In the genomic region with DNA sequence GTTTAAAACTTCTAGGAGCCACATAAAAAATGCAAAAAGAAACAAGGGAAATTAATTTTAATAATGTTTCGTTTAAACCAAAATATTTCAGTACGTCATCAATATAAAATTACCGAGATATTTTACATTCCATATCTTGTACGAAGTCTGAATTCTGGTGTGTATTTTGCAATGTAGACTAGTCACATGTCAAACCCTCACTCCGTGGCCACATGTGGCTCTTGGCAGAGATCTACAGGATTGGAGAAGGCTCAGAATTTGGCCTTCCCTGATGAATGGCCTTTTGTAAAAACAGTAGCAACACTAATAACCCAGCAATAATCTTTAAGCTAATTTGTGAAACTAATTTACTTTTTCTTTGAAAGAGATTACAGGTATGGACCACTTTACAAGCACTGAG, we compare ENCODE assay signal across 21 cellular contexts.
A peak's percentile ranks its signal among the peaks of the same experiment; 100 is the strongest.
DNase-seq lines count a peak whose midpoint lies in the region; ATAC-seq and TF ChIP-seq lines count a peak whose summit lies in the region.
"Had no signal": no experiment of that assay in that cellular context is flagged by ENCODE, and none has a peak within 500 bp of the region (broad histone marks: within the 10 kb centered on the region; RNA-seq: fewer than 3 reads in every experiment).

No MANE protein-coding gene starts in this region.

- H3K36me3 Mint-ChIP-seq in WTC11 = peaks cover 19% of the 10 kb centered on the region

- peaks cover 7% of the 10 kb centered on the region for H3K9me3 Mint-ChIP-seq in WTC11
- H3K9me3 Mint-ChIP-seq: activated T-helper 17 cell treated with anti-CD3 and anti-CD28 coated beads, Interleukin-2, amount 50 U/mL, for 72 hours; HFFc6; stimulated activated naive CD8-positive, alpha-beta T cell treated with anti-CD3 and anti-CD28 coated beads, Interleukin-15, Interleukin-2, amounts not matched to agents 100 ng/mL and 50 ng/mL, for 24 hours had no signal

- no peak for TF ChIP-seq CTCF in WTC11 (IDR thresholded peaks at IDR 0.05)
- TF ChIP-seq CTCF in fibroblast of mammary gland (conservative IDR thresholded peaks at IDR 0.05; ENCODE audit: control insufficient read depth, insufficient read depth, low read depth, low read length) = no peak
- TF ChIP-seq CTCF in GM10248 (IDR thresholded peaks at IDR 0.05; ENCODE audit: control extremely low read depth, extremely low read depth, low read depth, missing control alignments) = no peak

- CTCF ChIA-PET in WTC11 (lab: Charles Lee) = no interaction called here
- CTCF ChIA-PET in GM10248 (lab: Yijun Ruan, JAX) = interaction anchor here (1.1 to 1.4 kb wide), 2 partner anchors 12 to 14 kb away, joined by 3 read pairs; no protein-coding TSS in a partner anchor

- no peaks in the 10 kb centered on the region for H3K27me3 Mint-ChIP-seq in WTC11 (ENCODE audit: low read depth)
- H3K27me3 Mint-ChIP-seq: activated CD4-positive, alpha-beta T cell treated with anti-CD3 and anti-CD28 coated beads for 36 hours; activated T-helper 17 cell treated with anti-CD3 and anti-CD28 coated beads, Interleukin-2, amount 50 U/mL, for 72 hours; B cell; stimulated activated naive CD8-positive, alpha-beta T cell treated with anti-CD3 and anti-CD28 coated beads, Interleukin-15, Interleukin-2, amounts not matched to agents 100 ng/mL and 50 ng/mL, for 24 hours had no signal

- no peak overlapping the region for H3K4me3 ChIP-seq in fibroblast of mammary gland (ENCODE audit: control insufficient read depth, low read depth, low read length)
- H3K4me3 ChIP-seq: PC-9 had no signal

- H3K4me1 Mint-ChIP-seq in WTC11 = peaks cover 24% of the 10 kb centered on the region
- H3K4me1 Mint-ChIP-seq: activated CD4-positive, alpha-beta T cell treated with anti-CD3 and anti-CD28 coated beads for 36 hours; activated T-helper 17 cell treated with anti-CD3 and anti-CD28 coated beads, Interleukin-2, amount 50 U/mL, for 72 hours; B cell had no signal

- H3K4me3 Mint-ChIP-seq in WTC11 = no peak overlapping the region
- H3K4me3 Mint-ChIP-seq: activated CD4-positive, alpha-beta T cell treated with anti-CD3 and anti-CD28 coated beads for 36 hours; activated T-helper 17 cell treated with anti-CD3 and anti-CD28 coated beads, Interleukin-2, amount 50 U/mL, for 72 hours; B cell; HFFc6; stimulated activated naive CD8-positive, alpha-beta T cell treated with anti-CD3 and anti-CD28 coated beads, Interleukin-15, Interleukin-2, amounts not matched to agents 100 ng/mL and 50 ng/mL, for 24 hours had no signal

- no peak for ATAC-seq in WTC11
- no peak for ATAC-seq in GM18909 (IDR thresholded peaks at IDR 0.05; ENCODE audit: poor library complexity, unreplicated experiment)
- ATAC-seq: activated CD4-positive, alpha-beta T cell treated with anti-CD3 and anti-CD28 coated beads for 36 hours; activated T-helper 17 cell treated with anti-CD3 and anti-CD28 coated beads, Interleukin-2, amount 50 U/mL, for 72 hours; foreskin keratinocyte; sciatic nerve had no signal

- H3K27ac Mint-ChIP-seq in WTC11 = peak overlapping the region; percentile 63; the same call in 1 of the 2 replicates
- H3K27ac Mint-ChIP-seq: activated CD4-positive, alpha-beta T cell treated with anti-CD3 and anti-CD28 coated beads for 36 hours; activated T-helper 17 cell treated with anti-CD3 and anti-CD28 coated beads, Interleukin-2, amount 50 U/mL, for 72 hours; B cell; HFFc6; stimulated activated naive CD8-positive, alpha-beta T cell treated with anti-CD3 and anti-CD28 coated beads, Interleukin-15, Interleukin-2, amounts not matched to agents 100 ng/mL and 50 ng/mL, for 24 hours had no signal

- DNase-seq in COLO829 (ENCODE audit: low spot score) = peak; percentile 24
- no peak for DNase-seq in WTC11 (ENCODE audit: low spot score)
- DNase-seq in fibroblast of mammary gland (ENCODE audit: low read depth) = peak; percentile 83
- peak; percentile 49 for DNase-seq in myocyte (ENCODE audit: low read depth)
- DNase-seq in GM10248 (ENCODE audit: extremely low spot score) = no peak
- DNase-seq in NCI-H2171 (lab: John Stamatoyannopoulos, UW) = no peak
- DNase-seq in T-helper 1 cell = no peak
- DNase-seq: activated CD4-positive, alpha-beta T cell treated with anti-CD3 and anti-CD28 coated beads for 36 hours; Caco-2; effector memory CD4-positive, alpha-beta T cell; foreskin keratinocyte; HFFc6; NCI-H1417; occipital lobe; PC-9; T1000 had no signal

- POLR2A ChIA-PET in WTC11 (lab: Charles Lee) = no interaction called here
- POLR2A ChIA-PET in GM10248 (lab: Yijun Ruan, JAX) = no interaction called here

TF ChIP-seq in WTC11, 78 proteins besides CTCF, POLR2A, EP300 and RAD21:
- TF ChIP-seq JUN (CRISPR knock-in tag; IDR thresholded peaks at IDR 0.05) (no peak), ZNF416 (CRISPR knock-in tag; IDR thresholded peaks at IDR 0.05) (no peak), ATF3 (CRISPR knock-in tag; conservative IDR thresholded peaks at IDR 0.05) (no peak), TCF7 (CRISPR knock-in tag; IDR thresholded peaks at IDR 0.05; ENCODE audit: low read depth) (no peak), MYBL2 (CRISPR knock-in tag; IDR thresholded peaks at IDR 0.05) (no peak), PREB (CRISPR knock-in tag; IDR thresholded peaks at IDR 0.05; ENCODE audit: borderline replicate concordance) (no peak), AFF4 (CRISPR knock-in tag; IDR thresholded peaks at IDR 0.05; ENCODE audit: borderline replicate concordance) (no peak)
- TF ChIP-seq, protein P1, sequence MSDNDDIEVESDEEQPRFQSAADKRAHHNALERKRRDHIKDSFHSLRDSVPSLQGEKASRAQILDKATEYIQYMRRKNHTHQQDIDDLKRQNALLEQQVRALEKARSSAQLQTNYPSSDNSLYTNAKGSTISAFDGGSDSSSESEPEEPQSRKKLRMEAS (CRISPR knock-in tag; IDR thresholded peaks at IDR 0.05) = no peak
- TF ChIP-seq, protein P2, sequence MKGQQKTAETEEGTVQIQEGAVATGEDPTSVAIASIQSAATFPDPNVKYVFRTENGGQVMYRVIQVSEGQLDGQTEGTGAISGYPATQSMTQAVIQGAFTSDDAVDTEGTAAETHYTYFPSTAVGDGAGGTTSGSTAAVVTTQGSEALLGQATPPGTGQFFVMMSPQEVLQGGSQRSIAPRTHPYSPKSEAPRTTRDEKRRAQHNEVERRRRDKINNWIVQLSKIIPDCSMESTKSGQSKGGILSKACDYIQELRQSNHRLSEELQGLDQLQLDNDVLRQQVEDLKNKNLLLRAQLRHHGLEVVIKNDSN (CRISPR knock-in tag; IDR thresholded peaks at IDR 0.05) = no peak

Comparison
In these comparisons a context has a peak if more than half of its experiments do, and no peak if none do; other contexts are left out.
1. DNase-seq: peak in COLO829 (single experiment), fibroblast of mammary gland (single experiment) and myocyte (single experiment); none in WTC11 (single experiment), GM10248 (single experiment), NCI-H2171 (single experiment) and T-helper 1 cell (0 of 5).